2 cellular contexts compared by ENCODE assay signal in the genomic region with DNA sequence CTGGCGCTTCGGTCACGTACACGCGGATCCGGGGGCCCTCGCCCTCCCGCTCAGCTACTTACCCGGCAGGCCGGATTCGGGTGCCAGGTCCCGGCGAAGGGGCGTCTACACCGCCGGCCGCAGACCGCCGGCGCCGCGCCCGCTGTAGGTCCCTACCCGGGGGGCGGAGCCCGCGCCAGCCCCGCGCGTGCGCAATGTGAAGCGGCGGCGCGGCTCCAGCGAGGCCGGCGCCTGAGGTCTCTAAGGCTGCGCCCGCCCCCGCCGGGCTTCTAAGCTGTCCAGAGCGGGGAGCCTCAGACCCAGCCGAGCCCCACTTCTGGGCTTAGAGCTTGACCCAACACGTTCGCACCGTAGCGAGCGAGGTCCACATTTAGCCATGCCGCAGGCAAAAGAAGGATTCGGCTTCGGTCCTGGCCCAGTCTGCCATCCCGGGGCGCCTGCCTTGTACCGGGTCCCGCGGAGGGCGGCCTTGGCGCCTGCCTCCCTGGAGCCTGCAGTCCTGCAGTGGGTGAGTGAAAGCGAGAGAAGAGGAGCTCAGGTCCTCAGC.
TF ChIP-seq lines count a peak whose summit lies in the region.

TSS of gene ZNF518B (minus strand) at position 172 of the 547 bp plus-strand sequence. CDS start 11,098 bp downstream, outside the sequence.

TF ChIP-seq in liver, 16 proteins besides CTCF, POLR2A, EP300 and RAD21:
- TF ChIP-seq, protein P1, sequence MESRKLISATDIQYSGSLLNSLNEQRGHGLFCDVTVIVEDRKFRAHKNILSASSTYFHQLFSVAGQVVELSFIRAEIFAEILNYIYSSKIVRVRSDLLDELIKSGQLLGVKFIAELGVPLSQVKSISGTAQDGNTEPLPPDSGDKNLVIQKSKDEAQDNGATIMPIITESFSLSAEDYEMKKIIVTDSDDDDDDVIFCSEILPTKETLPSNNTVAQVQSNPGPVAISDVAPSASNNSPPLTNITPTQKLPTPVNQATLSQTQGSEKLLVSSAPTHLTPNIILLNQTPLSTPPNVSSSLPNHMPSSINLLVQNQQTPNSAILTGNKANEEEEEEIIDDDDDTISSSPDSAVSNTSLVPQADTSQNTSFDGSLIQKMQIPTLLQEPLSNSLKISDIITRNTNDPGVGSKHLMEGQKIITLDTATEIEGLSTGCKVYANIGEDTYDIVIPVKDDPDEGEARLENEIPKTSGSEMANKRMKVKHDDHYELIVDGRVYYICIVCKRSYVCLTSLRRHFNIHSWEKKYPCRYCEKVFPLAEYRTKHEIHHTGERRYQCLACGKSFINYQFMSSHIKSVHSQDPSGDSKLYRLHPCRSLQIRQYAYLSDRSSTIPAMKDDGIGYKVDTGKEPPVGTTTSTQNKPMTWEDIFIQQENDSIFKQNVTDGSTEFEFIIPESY (IDR thresholded peaks at IDR 0.05), result no peak
- TF ChIP-seq JUND (IDR thresholded peaks at IDR 0.05) (no peak), NR2F2 (IDR thresholded peaks at IDR 0.05) (no peak), YY1 (IDR thresholded peaks at IDR 0.05) (no peak), TAF1 (conservative IDR thresholded peaks at IDR 0.05) (no peak), HNF4A (conservative IDR thresholded peaks at IDR 0.05) (no peak), FOXA1 (IDR thresholded peaks at IDR 0.05) (no peak), GABPA (IDR thresholded peaks at IDR 0.05 in 1 of 2, conservative IDR thresholded peaks at IDR 0.05 in 1 of 2) (no peak), HNF4G (IDR thresholded peaks at IDR 0.05) (no peak)
- TF ChIP-seq, protein P2, sequence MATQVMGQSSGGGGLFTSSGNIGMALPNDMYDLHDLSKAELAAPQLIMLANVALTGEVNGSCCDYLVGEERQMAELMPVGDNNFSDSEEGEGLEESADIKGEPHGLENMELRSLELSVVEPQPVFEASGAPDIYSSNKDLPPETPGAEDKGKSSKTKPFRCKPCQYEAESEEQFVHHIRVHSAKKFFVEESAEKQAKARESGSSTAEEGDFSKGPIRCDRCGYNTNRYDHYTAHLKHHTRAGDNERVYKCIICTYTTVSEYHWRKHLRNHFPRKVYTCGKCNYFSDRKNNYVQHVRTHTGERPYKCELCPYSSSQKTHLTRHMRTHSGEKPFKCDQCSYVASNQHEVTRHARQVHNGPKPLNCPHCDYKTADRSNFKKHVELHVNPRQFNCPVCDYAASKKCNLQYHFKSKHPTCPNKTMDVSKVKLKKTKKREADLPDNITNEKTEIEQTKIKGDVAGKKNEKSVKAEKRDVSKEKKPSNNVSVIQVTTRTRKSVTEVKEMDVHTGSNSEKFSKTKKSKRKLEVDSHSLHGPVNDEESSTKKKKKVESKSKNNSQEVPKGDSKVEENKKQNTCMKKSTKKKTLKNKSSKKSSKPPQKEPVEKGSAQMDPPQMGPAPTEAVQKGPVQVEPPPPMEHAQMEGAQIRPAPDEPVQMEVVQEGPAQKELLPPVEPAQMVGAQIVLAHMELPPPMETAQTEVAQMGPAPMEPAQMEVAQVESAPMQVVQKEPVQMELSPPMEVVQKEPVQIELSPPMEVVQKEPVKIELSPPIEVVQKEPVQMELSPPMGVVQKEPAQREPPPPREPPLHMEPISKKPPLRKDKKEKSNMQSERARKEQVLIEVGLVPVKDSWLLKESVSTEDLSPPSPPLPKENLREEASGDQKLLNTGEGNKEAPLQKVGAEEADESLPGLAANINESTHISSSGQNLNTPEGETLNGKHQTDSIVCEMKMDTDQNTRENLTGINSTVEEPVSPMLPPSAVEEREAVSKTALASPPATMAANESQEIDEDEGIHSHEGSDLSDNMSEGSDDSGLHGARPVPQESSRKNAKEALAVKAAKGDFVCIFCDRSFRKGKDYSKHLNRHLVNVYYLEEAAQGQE (IDR thresholded peaks at IDR 0.05), result no peak
- TF ChIP-seq, protein P3, sequence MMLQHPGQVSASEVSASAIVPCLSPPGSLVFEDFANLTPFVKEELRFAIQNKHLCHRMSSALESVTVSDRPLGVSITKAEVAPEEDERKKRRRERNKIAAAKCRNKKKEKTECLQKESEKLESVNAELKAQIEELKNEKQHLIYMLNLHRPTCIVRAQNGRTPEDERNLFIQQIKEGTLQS (IDR thresholded peaks at IDR 0.05), result no peak

TF ChIP-seq in HepG2, 621 proteins besides CTCF, POLR2A, EP300 and RAD21:
- TF ChIP-seq ZNF235 (CRISPR knock-in tag; IDR thresholded peaks at IDR 0.05; ENCODE audit: borderline replicate concordance) (no peak), NR2F6 (IDR thresholded peaks at IDR 0.05) (no peak), NR2F6 (CRISPR knock-in tag; IDR thresholded peaks at IDR 0.05) (no peak), ZNF574 (CRISPR knock-in tag; IDR thresholded peaks at IDR 0.05) (no peak), ZFP41 (CRISPR knock-in tag; IDR thresholded peaks at IDR 0.05; ENCODE audit: borderline replicate concordance) (no peak), REPIN1 (CRISPR knock-in tag; IDR thresholded peaks at IDR 0.05; ENCODE audit: borderline replicate concordance, low read depth) (no peak), GLMP (CRISPR knock-in tag; IDR thresholded peaks at IDR 0.05; ENCODE audit: borderline replicate concordance) (no peak), TOPORS (CRISPR knock-in tag; IDR thresholded peaks at IDR 0.05) (no peak), ZSCAN25 (CRISPR knock-in tag; IDR thresholded peaks at IDR 0.05) (no peak), ZNF367 (CRISPR knock-in tag; IDR thresholded peaks at IDR 0.05; ENCODE audit: borderline replicate concordance) (no peak)
- TF ChIP-seq, protein P4, sequence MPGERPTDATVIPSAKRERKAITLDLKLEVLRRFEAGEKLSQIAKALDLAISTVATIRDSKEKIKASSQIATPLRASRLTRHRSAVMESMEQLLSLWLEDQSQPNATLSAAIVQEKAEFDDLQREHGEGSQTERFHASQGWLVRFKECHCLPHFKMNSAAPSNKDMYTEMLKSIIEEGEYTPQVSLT (CRISPR knock-in tag; IDR thresholded peaks at IDR 0.05; ENCODE audit: borderline replicate concordance, low read depth), result no peak
- TF ChIP-seq, protein P5, sequence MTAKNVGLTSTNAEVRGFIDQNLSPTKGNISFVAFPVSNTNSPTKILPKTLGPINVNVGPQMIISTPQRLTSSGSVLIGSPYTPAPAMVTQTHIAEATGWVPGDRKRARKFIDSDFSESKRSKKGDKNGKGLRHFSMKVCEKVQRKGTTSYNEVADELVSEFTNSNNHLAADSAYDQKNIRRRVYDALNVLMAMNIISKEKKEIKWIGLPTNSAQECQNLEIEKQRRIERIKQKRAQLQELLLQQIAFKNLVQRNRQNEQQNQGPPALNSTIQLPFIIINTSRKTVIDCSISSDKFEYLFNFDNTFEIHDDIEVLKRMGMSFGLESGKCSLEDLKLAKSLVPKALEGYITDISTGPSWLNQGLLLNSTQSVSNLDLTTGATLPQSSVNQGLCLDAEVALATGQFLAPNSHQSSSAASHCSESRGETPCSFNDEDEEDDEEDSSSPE (CRISPR knock-in tag; IDR thresholded peaks at IDR 0.05), result no peak
